9 cellular contexts compared by ENCODE assay signal in genomic region chr19:48393559-48394330, GRCh38. TPM values are rescaled to one million over a fixed set of nuclear protein-coding genes. Genes with fewer than 3 reads are reported as not detected.
A peak's percentile ranks its signal among the peaks of the same experiment; 100 is the strongest.
DNase-seq lines count a peak whose midpoint lies in the region; ATAC-seq and TF ChIP-seq lines count a peak whose summit lies in the region.
"Had no signal": no experiment of that assay in that cellular context is flagged by ENCODE, and none has a peak within 500 bp of the region (broad histone marks: within the 10 kb centered on the region; RNA-seq: fewer than 3 reads in every experiment).

TSS of gene GRIN2D (plus strand) at chr19:48393668. CDS start at chr19:48398393, 4,725 bp downstream.

- H3K4me1 Mint-ChIP-seq in activated CD8-positive, alpha-beta T cell treated with anti-CD3 and anti-CD28 coated beads, Interleukin-2, amount 10 ng/mL, durations not matched to agents 7 days and 5 days (ENCODE audit: low read depth): peaks cover 35% of the 10 kb centered on the region

- H3K36me3 ChIP-seq in HCT116 (ENCODE audit: control insufficient read depth in 1 of 2, insufficient read depth in 2 of 2, low read length in 2 of 2) (peaks cover 0 to 7% of the 10 kb centered on the region in 2 experiments; a peak in 2 of 4 replicates), iPS-18a (ENCODE audit: control insufficient read depth, low read depth, low read length) (peaks cover 6% of the 10 kb centered on the region), aorta (ENCODE audit: control insufficient read depth in 1 of 2, insufficient read depth in 2 of 2, low read length in 1 of 2) (no peaks in the 10 kb centered on the region)

- no TSS peak for BruUV-seq in HCT116 (replicated peaks; lab: Mats Ljungman, UMichigan)

- in situ Hi-C loops in GM13976 (cut with MboI; ENCODE audit: low sequenced_read_pairs, unreplicated experiment): no loop called here

- H3K4me3 Mint-ChIP-seq in activated CD8-positive, alpha-beta T cell treated with anti-CD3 and anti-CD28 coated beads, Interleukin-2, amount 10 ng/mL, durations not matched to agents 7 days and 5 days: peak within 1 kb of the TSS; percentile 13

- no peak within 1 kb of the TSS for H2AFZ ChIP-seq in HCT116 (ENCODE audit: low read depth, low read length, poor library complexity, severe bottlenecking)

- TF ChIP-seq CTCF in AG09319 (IDR thresholded peaks at IDR 0.05; ENCODE audit: low read depth, low read length) (peak; percentile 0; the same call in 1 of the 2 replicates), HCT116 (IDR thresholded peaks at IDR 0.05 in 2 of 3, conservative IDR thresholded peaks at IDR 0.05 in 1 of 3; ENCODE audit: borderline replicate concordance in 1 of 3, insufficient read depth in 1 of 3, low read depth in 2 of 3, low read length in 2 of 3) (no peak), GM13976 (IDR thresholded peaks at IDR 0.05; ENCODE audit: borderline replicate concordance, control extremely low read depth, extremely low read depth, insufficient read depth, missing control alignments) (no peak)

- ATAC-seq in HCT116: no peak
- no peak for ATAC-seq in activated CD8-positive, alpha-beta T cell treated with anti-CD3 and anti-CD28 coated beads, Interleukin-2, amount 10 ng/mL, durations not matched to agents 7 days and 5 days
- no peak for ATAC-seq in aorta (ENCODE audit: low FRiP score)

- no peaks in the 10 kb centered on the region for H4K20me1 ChIP-seq in HCT116 (ENCODE audit: insufficient read depth)

- H3K36me3 Mint-ChIP-seq in activated CD8-positive, alpha-beta T cell treated with anti-CD3 and anti-CD28 coated beads, Interleukin-2, amount 10 ng/mL, durations not matched to agents 7 days and 5 days (ENCODE audit: low read depth): no peaks in the 10 kb centered on the region

- H3K4me1 ChIP-seq in HCT116 (ENCODE audit: control insufficient read depth in 1 of 2, insufficient read depth in 2 of 2, low read length in 2 of 2): peaks cover 14 to 71% of the 10 kb centered on the region in 2 experiments
- H3K4me1 ChIP-seq in iPS-18a (ENCODE audit: control insufficient read depth, low read depth, low read length): peaks cover 23% of the 10 kb centered on the region
- no peaks in the 10 kb centered on the region for H3K4me1 ChIP-seq in aorta (ENCODE audit: control insufficient read depth in 1 of 2, insufficient read depth in 2 of 2, low read length in 2 of 2)

- TF ChIP-seq POLR2A in HCT116 (IDR thresholded peaks at IDR 0.05; ENCODE audit: borderline replicate concordance, extremely low read depth, insufficient read depth, insufficient read length): no peak

- H3K9me3 ChIP-seq in HCT116 (ENCODE audit: control insufficient read depth in 1 of 2, insufficient read depth in 1 of 2, low read depth in 1 of 2, low read length in 2 of 2): no peaks in the 10 kb centered on the region
- no peaks in the 10 kb centered on the region for H3K9me3 ChIP-seq in iPS-18a (ENCODE audit: control insufficient read depth, low read depth, low read length)
- H3K9me3 ChIP-seq in aorta (ENCODE audit: control insufficient read depth, low read length): no peaks in the 10 kb centered on the region

- peak within 1 kb of the TSS; percentile 87 for H3K4me2 ChIP-seq in HCT116 (ENCODE audit: low read length)

- H3K9me2 ChIP-seq in HCT116 (ENCODE audit: insufficient read depth): no peaks in the 10 kb centered on the region

- peak within 1 kb of the TSS; percentile 20; the same call in 1 of the 2 replicates for H3K27ac ChIP-seq in HCT116 (ENCODE audit: low read depth, low read length)
- H3K27ac ChIP-seq in iPS-18a (ENCODE audit: low read length): no peak within 1 kb of the TSS
- no peak within 1 kb of the TSS for H3K27ac ChIP-seq in aorta (ENCODE audit: low read depth in 1 of 2, low read length in 2 of 2)
- H3K27ac ChIP-seq: HL-60 had no signal

- TF ChIP-seq RAD21 in HCT116 (IDR thresholded peaks at IDR 0.05; ENCODE audit: low read depth): no peak

- peaks cover 32% of the 10 kb centered on the region for H3K79me2 ChIP-seq in HCT116 (ENCODE audit: insufficient read depth, low read length)

- no peaks in the 10 kb centered on the region for H3K9me3 Mint-ChIP-seq in activated CD8-positive, alpha-beta T cell treated with anti-CD3 and anti-CD28 coated beads, Interleukin-2, amount 10 ng/mL, durations not matched to agents 7 days and 5 days (ENCODE audit: insufficient read depth)

- RAD21 ChIA-PET in HCT116 (lab: Charles Lee; ENCODE audit: low non-redundant PET in 1 of 2, low total read pairs in 2 of 2, uncharacterized antibody in 2 of 2, unreplicated experiment in 2 of 2): no interaction called here

- intact Hi-C loops in HCT116 (cut with micrococcal nuclease) (loop anchor here (10.0 kb wide), 2 partner anchors 69 to 101 kb away; partner anchors contain the start of gene EMP3), aorta (cut with DNase I) (loop anchor here in 1 of 2 donors (5.0 kb wide), 1 partner anchor 71 kb away; a partner anchor contains a TSS)

- CTCF ChIA-PET in HCT116 (lab: Charles Lee): interaction anchor here (0.7 kb wide), 1 partner anchor 30 kb away, joined by 6 read pairs; the partner anchor contains the start of genes SYNGR4 and TMEM143
- CTCF ChIA-PET in activated CD8-positive, alpha-beta T cell treated with anti-CD3 and anti-CD28 coated beads, Interleukin-2, amount 10 ng/mL, durations not matched to agents 7 days and 5 days (lab: Charles Lee): interaction anchor here (1.0 to 1.1 kb wide), 2 partner anchors 72 to 80 kb away, joined by 3 to 4 read pairs; a partner anchor contains a TSS

- H3K27ac Mint-ChIP-seq in activated CD8-positive, alpha-beta T cell treated with anti-CD3 and anti-CD28 coated beads, Interleukin-2, amount 10 ng/mL, durations not matched to agents 7 days and 5 days: no peak within 1 kb of the TSS

- peak within 1 kb of the TSS; percentile 57 for H3K9ac ChIP-seq in HCT116 (ENCODE audit: low read length)
- no peak within 1 kb of the TSS for H3K9ac ChIP-seq in iPS-18a (ENCODE audit: low read length)

- peak within 1 kb of the TSS; percentile 32 to 58 for H3K4me3 ChIP-seq in HCT116 (replicated peaks in 1 of 2; ENCODE audit: low read depth in 1 of 2, low read length in 2 of 2)
- H3K4me3 ChIP-seq in iPS-18a (ENCODE audit: low read length): peak within 1 kb of the TSS; percentile 53
- no peak within 1 kb of the TSS for H3K4me3 ChIP-seq in aorta (ENCODE audit: low read length in 2 of 2)

- peaks cover 54% of the 10 kb centered on the region for H3K27me3 Mint-ChIP-seq in activated CD8-positive, alpha-beta T cell treated with anti-CD3 and anti-CD28 coated beads, Interleukin-2, amount 10 ng/mL, durations not matched to agents 7 days and 5 days (ENCODE audit: low read depth)

- WGBS in aorta, 2 donors: 2% methylated on average over 37 to 40 of the region's 40 CpGs

- DNase-seq in AG09319 (ENCODE audit: extremely low read depth, low read depth) (no peak), HCT116 (ENCODE audit: low read depth, low spot score) (no peak), aorta (no peak), kidney glomerular epithelial cell (lab: John Stamatoyannopoulos, UW) (no peak), GM13976 (ENCODE audit: low spot score) (no peak)
- DNase-seq in activated CD8-positive, alpha-beta T cell treated with anti-CD3 and anti-CD28 coated beads, Interleukin-2, amount 10 ng/mL, durations not matched to agents 7 days and 5 days: no peak
- DNase-seq in activated CD4-positive, CD25-positive, alpha-beta regulatory T cell (lab: John Stamatoyannopoulos, UW): no peak

- POLR2A ChIA-PET in HCT116 (lab: Charles Lee): no interaction called here
- POLR2A ChIA-PET in activated CD8-positive, alpha-beta T cell treated with anti-CD3 and anti-CD28 coated beads, Interleukin-2, amount 10 ng/mL, durations not matched to agents 7 days and 5 days (lab: Charles Lee): no interaction called here

- H3K27me3 ChIP-seq in HCT116 (ENCODE audit: insufficient read depth, low read length) (no peaks in the 10 kb centered on the region), iPS-18a (ENCODE audit: control insufficient read depth, insufficient read depth, low read length) (peaks cover 61% of the 10 kb centered on the region), aorta (ENCODE audit: control insufficient read depth in 1 of 2, insufficient read depth in 2 of 2, low read length in 1 of 2) (no peaks in the 10 kb centered on the region)

TF ChIP-seq in HCT116, 20 proteins besides CTCF, POLR2A, EP300 and RAD21:
- TF ChIP-seq REST (IDR thresholded peaks at IDR 0.05; ENCODE audit: low read depth): no peak
TF ChIP-seq in HCT116: peak in this region for 0.

RNA-seq across cellular contexts. Expression of gene GRIN2D, which starts in this region (rescaled TPM):
- 26.2 TPM for total RNA-seq in HCT116 (2021; ENCODE audit: unreplicated experiment)
- 25.2 and 27.0 TPM in 2 replicates for polyA plus RNA-seq in HCT116 (2012)
- total RNA-seq in activated CD8-positive, alpha-beta T cell treated with anti-CD3 and anti-CD28 coated beads, Interleukin-2, amount 10 ng/mL, durations not matched to agents 7 days and 5 days: under 1 TPM; 0.05 to 0.08 TPM
- 1 to 10 TPM in 1 of 2 donors, under 1 TPM in 1; 0.91 to 4.0 TPM for total RNA-seq in aorta
- under 1 TPM in 1 of 2 donors, not detected in 1; 0.03 TPM for polyA plus RNA-seq in aorta

Comparison
In these comparisons a context has a peak if more than half of its experiments do, and no peak if none do; other contexts are left out.
1. H3K4me3 ChIP-seq: peak in HCT116 (2 of 2) and iPS-18a (single experiment); none in aorta (0 of 2).